ENCODE assay signal across 18 cellular contexts in the genomic region with DNA sequence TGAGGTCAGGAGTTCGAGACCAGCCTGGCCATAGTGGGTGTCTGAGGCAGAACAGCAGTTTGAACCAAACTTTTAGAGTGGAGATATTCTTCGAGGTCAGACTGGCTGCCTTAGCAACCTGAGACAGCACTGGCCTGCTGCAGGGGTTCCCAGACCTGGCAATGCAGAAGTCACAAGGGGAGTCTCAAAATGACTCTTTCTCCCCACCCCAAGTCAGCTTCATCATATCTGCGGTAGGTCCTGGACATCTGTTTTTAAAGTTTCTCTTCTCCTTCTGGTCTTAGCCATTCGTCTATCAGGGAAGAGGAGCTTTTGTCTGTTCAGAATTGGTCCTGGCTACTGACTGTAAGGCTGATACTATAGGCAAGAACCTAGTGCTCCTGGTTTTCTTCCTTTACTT. TPM values are rescaled to one million over a fixed set of nuclear protein-coding genes. Genes with fewer than 3 reads are reported as not detected.
DNase-seq lines count a peak whose midpoint lies in the region; ATAC-seq, FAIRE-seq and TF ChIP-seq lines count a peak whose summit lies in the region.
"Had no signal": no experiment of that assay in that cellular context is flagged by ENCODE, and none has a peak within 500 bp of the region (broad histone marks: within the 10 kb centered on the region; RNA-seq: fewer than 3 reads in every experiment).

No MANE protein-coding gene starts in this region.

- H3K36me3 ChIP-seq in H1 (ENCODE audit: control insufficient read depth in 2 of 4, insufficient read depth in 4 of 4, low read length in 3 of 4): no peaks in the 10 kb centered on the region
- H3K36me3 ChIP-seq in rectal smooth muscle tissue (ENCODE audit: control insufficient read depth, insufficient read depth, low read length): no peaks in the 10 kb centered on the region
- H3K36me3 ChIP-seq: MG63 had no signal

- peaks cover 0 to 9% (median 5%) of the 10 kb centered on the region in 4 experiments; a peak in 5 of 7 replicates for H3K4me1 ChIP-seq in H1 (replicated peaks in 1 of 4; ENCODE audit: control insufficient read depth in 3 of 4, insufficient read depth in 4 of 4, low read length in 3 of 4)
- peaks cover 42% of the 10 kb centered on the region for H3K4me1 ChIP-seq in rectal smooth muscle tissue (ENCODE audit: control insufficient read depth, insufficient read depth, low read length)

- no peaks in the 10 kb centered on the region for H3K79me2 ChIP-seq in H1 (ENCODE audit: control insufficient read depth in 1 of 2, insufficient read depth in 2 of 2, low read length in 2 of 2)

- TF ChIP-seq CTCF in H1 (IDR thresholded peaks at IDR 0.05; ENCODE audit: control extremely low read depth in 1 of 3, insufficient read depth in 1 of 3, low read depth in 1 of 3, low read length in 3 of 3): no peak

- H3K23me2 ChIP-seq in H1 (ENCODE audit: low read depth, low read length): no peaks in the 10 kb centered on the region

- no peak overlapping the region for H3K4ac ChIP-seq in H1 (replicated peaks; ENCODE audit: insufficient read length, low read depth, low read length)

- no peak overlapping the region for H2BK20ac ChIP-seq in H1 (ENCODE audit: low read length)

- no peak overlapping the region for H4K5ac ChIP-seq in H1 (ENCODE audit: insufficient read length, low read depth, low read length)

- 0 out of 2 replicates have a peak overlapping the region, but pooled peaks have one; percentile 44 for H2BK12ac ChIP-seq in H1 (ENCODE audit: low read depth, low read length)

- H3K9ac ChIP-seq in H1 (replicated peaks in 1 of 4; ENCODE audit: extremely low read depth in 1 of 4, low read depth in 3 of 4, low read length in 3 of 4) (no peak overlapping the region), rectal smooth muscle tissue (ENCODE audit: low read length) (no peak overlapping the region)

- H4K91ac ChIP-seq in H1 (replicated peaks; ENCODE audit: insufficient read length, low read length): no peak overlapping the region

- H4K20me1 ChIP-seq in H1 (replicated peaks in 1 of 2; ENCODE audit: control insufficient read depth in 1 of 2, insufficient read depth in 2 of 2, low read length in 2 of 2): no peaks in the 10 kb centered on the region

- H2AK5ac ChIP-seq in H1 (ENCODE audit: low read depth, low read length): no peak overlapping the region

- H2BK15ac ChIP-seq in H1 (ENCODE audit: low read length): no peak overlapping the region

- TF ChIP-seq POLR2A in GM12891 (IDR thresholded peaks at IDR 0.05; ENCODE audit: low read depth, low read length): no peak
- TF ChIP-seq POLR2A in H1 (IDR thresholded peaks at IDR 0.05; ENCODE audit: control extremely low read depth in 1 of 2, low read depth in 2 of 2, low read length in 2 of 2): no peak

- no peak overlapping the region for H3K56ac ChIP-seq in H1 (replicated peaks; ENCODE audit: insufficient read length, low read depth, low read length)

- POLR2A ChIA-PET in H1 (lab: Charles Lee; ENCODE audit: partially characterized antibody): interaction anchor here (0.8 to 2.2 kb wide), 3 partner anchors 14 to 20 kb away, joined by 3 to 8 read pairs (median 3); partner anchors contain the start of gene CLMP

- peak; percentile 34 for DNase-seq in GM12891 (ENCODE audit: insufficient read length, low spot score)
- DNase-seq in H1 (ENCODE audit: low read depth in 1 of 2, low spot score in 2 of 2): no peak
- no peak for DNase-seq in stimulated activated naive CD4-positive, alpha-beta T cell treated with Interleukin-2 at 50 U/mL for 16 hours (lab: John Stamatoyannopoulos, UW)
- DNase-seq in caudate nucleus (lab: John Stamatoyannopoulos, UW): no peak
- DNase-seq: AML-193, Caco-2, MG63, NCI-H1417, NCI-H2029 treated with DMSO at 0.1 percent for 48 hours, NCI-H510A, NCI-H82, OCI-M1, T-helper 1 cell had no signal

- H3K27me3 ChIP-seq in H1 (replicated peaks in 1 of 4; ENCODE audit: control insufficient read depth in 3 of 4, extremely low read depth in 1 of 4, insufficient read depth in 3 of 4, low read length in 3 of 4): no peaks in the 10 kb centered on the region; a peak in 1 of 7 replicates
- H3K27me3 ChIP-seq in rectal smooth muscle tissue (ENCODE audit: control insufficient read depth, insufficient read depth, low read length): no peaks in the 10 kb centered on the region
- H3K27me3 ChIP-seq: MG63 had no signal

- TF ChIP-seq EP300 in H1 (IDR thresholded peaks at IDR 0.05; ENCODE audit: borderline replicate concordance in 1 of 2, low read depth in 2 of 2, low read length in 2 of 2): no peak

- 91% methylated on average over 4 of the region's 4 CpGs; no CpG with 5 or more reads in 1 of the 2 experiments for WGBS in H1 (ENCODE audit: extremely low coverage in 1 of 2, insufficient coverage in 1 of 2, insufficient read length in 1 of 2, insufficient replicate concordance in 2 of 2, low coverage in 1 of 2, low lambda C conversion rate in 2 of 2, missing lambda C conversion rate in 1 of 2), 2 experiments

- H3K14ac ChIP-seq in H1 (ENCODE audit: insufficient read length): no peak overlapping the region

- FAIRE-seq in GM12891 (lab: Jason Lieb, UNC): peak; percentile 20
- no peak for FAIRE-seq in H1 (lab: Jason Lieb, UNC)
- FAIRE-seq: HepG2 had no signal

- H3K27ac ChIP-seq in H1 (ENCODE audit: low read depth, low read length) (no peak overlapping the region), rectal smooth muscle tissue (ENCODE audit: low read depth, low read length) (peak overlapping the region; percentile 7), caudate nucleus (ENCODE audit: low read depth, low read length) (no peak overlapping the region)

- CTCF ChIA-PET in H1 (lab: Charles Lee; ENCODE audit: partially characterized antibody): interaction anchor here (0.7 to 1.7 kb wide), 4 partner anchors 9 to 64 kb away, joined by 3 to 8 read pairs (median 4); no protein-coding TSS in a partner anchor

- H3K9me3 ChIP-seq in H1 (ENCODE audit: insufficient read depth in 2 of 2, low read depth in 1 of 2, low read length in 1 of 2): no peaks in the 10 kb centered on the region
- H3K9me3 ChIP-seq: Caco-2, MG63 had no signal

- no peak overlapping the region for H3K23ac ChIP-seq in H1 (ENCODE audit: insufficient read length)

- H3K4me3 ChIP-seq in H1 (ENCODE audit: extremely low read depth in 1 of 4, insufficient read depth in 2 of 4, low read depth in 3 of 4, low read length in 4 of 4) (no peak overlapping the region), rectal smooth muscle tissue (ENCODE audit: low read length) (no peak overlapping the region)
- H3K4me3 ChIP-seq: MG63 had no signal

- no peak overlapping the region for H2AFZ ChIP-seq in H1 (ENCODE audit: low read length)

- H3K79me1 ChIP-seq in H1 (ENCODE audit: low read depth, low read length): no peaks in the 10 kb centered on the region

- no peak overlapping the region for H2BK120ac ChIP-seq in H1 (replicated peaks; ENCODE audit: low read depth, low read length)

- TF ChIP-seq RAD21 in H1 (IDR thresholded peaks at IDR 0.05 in 1 of 2, conservative IDR thresholded peaks at IDR 0.05 in 1 of 2; ENCODE audit: low read depth in 2 of 2, low read length in 2 of 2): no peak

- H4K8ac ChIP-seq in H1 (ENCODE audit: extremely low read depth, insufficient read depth, low read length): no peak overlapping the region

- ATAC-seq in HG03432 (IDR thresholded peaks at IDR 0.05; ENCODE audit: unreplicated experiment) (peak; percentile 46), GM19463 (IDR thresholded peaks at IDR 0.05; ENCODE audit: unreplicated experiment) (no peak), HG02623 (IDR thresholded peaks at IDR 0.05; ENCODE audit: unreplicated experiment) (no peak)
- ATAC-seq: HepG2 had no signal

- no peak overlapping the region for H3K18ac ChIP-seq in H1 (ENCODE audit: extremely low read depth, low read length)

- no peak overlapping the region for H3K4me2 ChIP-seq in H1 (ENCODE audit: insufficient read depth in 1 of 2, low read depth in 2 of 2, low read length in 2 of 2)

- no peak overlapping the region for H2BK5ac ChIP-seq in H1 (ENCODE audit: low read depth, low read length)

TF ChIP-seq in GM12891, 5 proteins besides CTCF, POLR2A, EP300 and RAD21:
- no peak for TF ChIP-seq POU2F2 (IDR thresholded peaks at IDR 0.05; ENCODE audit: low read depth, low read length)
- TF ChIP-seq TAF1 (IDR thresholded peaks at IDR 0.05; ENCODE audit: low read depth, low read length): no peak
- TF ChIP-seq PAX5 (IDR thresholded peaks at IDR 0.05; ENCODE audit: insufficient read depth, low read length, severe bottlenecking): no peak
- TF ChIP-seq POLR2AphosphoS5 (IDR thresholded peaks at IDR 0.05; ENCODE audit: low read depth, low read length): no peak
- peak; percentile 61; the same call in 1 of the 2 replicates for TF ChIP-seq SPI1 (IDR thresholded peaks at IDR 0.05; ENCODE audit: low read depth, low read length)

TF ChIP-seq in H1, 55 proteins besides CTCF, POLR2A, EP300 and RAD21 (continues in another document):
- TF ChIP-seq TEAD4 (IDR thresholded peaks at IDR 0.05; ENCODE audit: low read depth, low read length) (no peak), BRCA1 (IDR thresholded peaks at IDR 0.05; ENCODE audit: low read depth, low read length) (no peak), KDM1A (IDR thresholded peaks at IDR 0.05; ENCODE audit: borderline replicate concordance, low read length) (no peak), SIN3A (conservative IDR thresholded peaks at IDR 0.05 in 1 of 2, IDR thresholded peaks at IDR 0.05 in 1 of 2; ENCODE audit: low read depth in 1 of 2, low read length in 2 of 2) (no peak), SRF (IDR thresholded peaks at IDR 0.05; ENCODE audit: low read depth, low read length) (no peak), BACH1 (IDR thresholded peaks at IDR 0.05; ENCODE audit: low read length) (no peak), ASH2L (IDR thresholded peaks at IDR 0.05; ENCODE audit: low read length) (no peak), TAF1 (IDR thresholded peaks at IDR 0.05; ENCODE audit: low read depth, low read length) (no peak), CHD1 (IDR thresholded peaks at IDR 0.05; ENCODE audit: low read depth, low read length) (no peak)

RNA-seq across cellular contexts. Expression of gene CLMP, which starts 14.5 kb away (rescaled TPM):
- not detected for polyA plus RNA-seq in GM12891 (2012; ENCODE audit: low read depth, missing spikeins)
- total RNA-seq in H1 (2021; fragmentation: NEBNext Ultra II Directional; extraction: Animal tissue kit (Norgen Biotek cat#: 25700)): 20.8 and 24.1 TPM in 2 replicates
- polyA plus RNA-seq in H1 (2011; rRNA removed): 9.9 and 11.5 TPM in 2 replicates
- 15.4 TPM for polyA plus RNA-seq in H1 (2011; cell fraction: cytosol; rRNA removed)
- polyA plus RNA-seq in H1 (2011; cell fraction: nucleus; rRNA removed): 16.9 TPM
- 10.4 to 16.3 TPM (median 14.3 TPM) in 4 replicates for polyA plus RNA-seq in H1 (2012, experiment 1 of 2)
- polyA plus RNA-seq in H1 (2012, experiment 2 of 2): 2.0 TPM
- polyA plus RNA-seq in H1 (2013, experiment 1 of 2): 15.4 TPM
- 16.5 TPM for polyA plus RNA-seq in H1 (2013, experiment 2 of 2)
- 58.8 and 90.8 TPM in 2 replicates for polyA minus RNA-seq in H1 (2011; rRNA and poly(A)+ RNA removed)
- 13.3 TPM for polyA minus RNA-seq in H1 (2011; cell fraction: cytosol; rRNA and poly(A)+ RNA removed)
- polyA minus RNA-seq in H1 (2011; cell fraction: nucleus; rRNA and poly(A)+ RNA removed): 17.5 TPM
- total RNA-seq: HepG2 had no signal
- polyA plus RNA-seq: HepG2 had no signal
